In the genomic region with DNA sequence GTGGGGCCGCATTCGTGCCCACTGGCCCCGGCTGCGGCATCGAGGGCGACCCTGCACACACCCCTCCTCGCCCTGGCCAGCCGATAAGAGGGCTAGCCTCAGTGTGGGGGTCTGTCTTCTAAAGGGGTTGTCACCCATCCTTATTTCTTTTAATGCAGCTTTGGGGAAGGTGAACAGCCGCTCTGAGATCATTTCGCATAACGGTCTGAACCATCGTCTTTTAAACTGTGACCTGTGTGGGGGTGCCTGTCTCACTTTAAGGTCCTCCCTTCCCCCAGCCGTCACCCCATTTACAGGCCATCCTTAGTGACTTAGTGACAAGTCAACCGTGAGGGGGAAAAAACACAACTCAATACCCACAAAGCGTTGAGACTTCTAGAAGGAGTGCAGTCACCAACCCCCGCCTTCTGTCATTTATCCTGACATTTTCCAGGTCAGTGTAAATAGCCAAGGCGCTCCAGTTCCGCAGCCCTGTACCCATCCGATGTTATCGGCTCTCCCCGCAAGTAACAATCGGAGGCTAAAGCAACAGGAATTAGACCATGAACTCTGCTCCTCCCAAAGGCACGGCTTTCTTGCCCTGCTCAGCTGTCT, we compare ENCODE assay signal across 8 cellular contexts. TPM values are rescaled to one million over a fixed set of nuclear protein-coding genes. Genes with fewer than 3 reads are reported as not detected.
DNase-seq lines count a peak whose midpoint lies in the region; ATAC-seq, FAIRE-seq and TF ChIP-seq lines count a peak whose summit lies in the region.

No MANE protein-coding gene starts in this region.

- TF ChIP-seq POLR2A in heart left ventricle (IDR thresholded peaks at IDR 0.05), result no peak
- no peak for TF ChIP-seq POLR2A in ovary (IDR thresholded peaks at IDR 0.05)

- peaks cover 4% of the 10 kb centered on the region for H3K4me1 Mint-ChIP-seq in activated T-helper 17 cell treated with anti-CD3 and anti-CD28 coated beads, Interleukin-2, amount 50 U/mL, for 72 hours

- no peaks in the 10 kb centered on the region for H3K36me3 Mint-ChIP-seq in activated T-helper 17 cell treated with anti-CD3 and anti-CD28 coated beads, Interleukin-2, amount 50 U/mL, for 72 hours (ENCODE audit: low read depth)

- DNase-seq in Caki2 (ENCODE audit: low read depth), result peak; percentile 59
- DNase-seq in heart left ventricle, result peak in 4 of 5 donors; percentile 29 to 41 (median 34)
- peak in 4 of 5 donors; percentile 44 to 52 (median 48) for DNase-seq in ovary
- DNase-seq in D721Med (ENCODE audit: insufficient read length, low spot score), result no peak
- no peak for DNase-seq in foreskin melanocyte

- TF ChIP-seq CTCF in heart left ventricle (IDR thresholded peaks at IDR 0.05), result no peak
- no peak for TF ChIP-seq CTCF in ovary (IDR thresholded peaks at IDR 0.05)
- TF ChIP-seq CTCF in D721Med (IDR thresholded peaks at IDR 0.05; ENCODE audit: insufficient read depth, missing control alignments), result no peak

- TF ChIP-seq EP300 in ovary (IDR thresholded peaks at IDR 0.05), result no peak

- WGBS in heart left ventricle, 4 donors, result 1 to 4% (median 2%) methylated on average over 15 to 23 of the region's 23 CpGs
- 1% methylated on average over 23 of the region's 23 CpGs for WGBS in ovary, 3 donors

- H3K4me1 ChIP-seq in heart left ventricle (peaks cover 0 to 27% (median 14%) of the 10 kb centered on the region in 12 donors), ovary (ENCODE audit: insufficient read depth) (peaks cover 2% of the 10 kb centered on the region)

- H3K27ac Mint-ChIP-seq in activated T-helper 17 cell treated with anti-CD3 and anti-CD28 coated beads, Interleukin-2, amount 50 U/mL, for 72 hours, result no peak overlapping the region

- no peaks in the 10 kb centered on the region for H3K9me3 Mint-ChIP-seq in activated T-helper 17 cell treated with anti-CD3 and anti-CD28 coated beads, Interleukin-2, amount 50 U/mL, for 72 hours

- intact Hi-C loops in heart left ventricle (cut with DNase I), result loop anchor here in 4 of 10 donors (2.0 to 5.0 kb wide), 6 partner anchors 36 to 264 kb away; a partner anchor contains a TSS
- intact Hi-C loops in ovary (cut with DNase I), result no loop called here

- FAIRE-seq in D721Med (lab: Jason Lieb, UNC), result no peak

- no peaks in the 10 kb centered on the region for H3K36me3 ChIP-seq in heart left ventricle
- H3K36me3 ChIP-seq in ovary, result no peaks in the 10 kb centered on the region

- peak; percentile 4 for ATAC-seq in GM19397 (IDR thresholded peaks at IDR 0.05; ENCODE audit: unreplicated experiment)
- ATAC-seq in HG03565 (IDR thresholded peaks at IDR 0.05; ENCODE audit: unreplicated experiment), result peak; percentile 9
- ATAC-seq in activated T-helper 17 cell treated with anti-CD3 and anti-CD28 coated beads, Interleukin-2, amount 50 U/mL, for 72 hours (replicated peaks), result no peak
- ATAC-seq in heart left ventricle, result peak; percentile 13 to 45 (median 38)

- in situ Hi-C loops in Caki2 (cut with HindIII; ENCODE audit: low pct_unique_long_range_greater_than_20kb, low sequenced_read_pairs), result no loop called here

- peaks cover 44% of the 10 kb centered on the region for H3K27me3 Mint-ChIP-seq in activated T-helper 17 cell treated with anti-CD3 and anti-CD28 coated beads, Interleukin-2, amount 50 U/mL, for 72 hours

- peak overlapping the region; percentile 73 for H3K4me3 Mint-ChIP-seq in activated T-helper 17 cell treated with anti-CD3 and anti-CD28 coated beads, Interleukin-2, amount 50 U/mL, for 72 hours

- H3K4me3 ChIP-seq in heart left ventricle (peak overlapping the region; percentile 49 to 98 (median 87)), ovary (peak overlapping the region; percentile 95)

- H3K9me3 ChIP-seq in heart left ventricle (no peaks in the 10 kb centered on the region), ovary (no peaks in the 10 kb centered on the region)

- H3K27ac ChIP-seq in heart left ventricle (peak overlapping the region; percentile 88 to 98 (median 94)), ovary (peak overlapping the region; percentile 98 to 99)

- H3K27me3 ChIP-seq in heart left ventricle (peaks cover 0 to 8% (median 0%) of the 10 kb centered on the region in 9 donors), ovary (no peaks in the 10 kb centered on the region)

RNA-seq across cellular contexts. Expression of a gene that starts 0.5 kb away (rescaled TPM):
- 8.3 and 27.7 TPM in 2 replicates for total RNA-seq in Caki2 (2014; rRNA removed; shearing (Covaris generic); ENCODE audit: low replicate concordance)
- under 1 TPM in 1 of 2 donors, not detected in 1; 0.58 TPM for total RNA-seq in activated T-helper 17 cell treated with anti-CD3 and anti-CD28 coated beads, Interleukin-2, amount 50 U/mL, for 72 hours
- total RNA-seq in heart left ventricle (10 to 100 TPM; 32.1 to 58.9 (median 44.0) TPM), ovary (10 to 100 TPM; 29.3 to 70.7 (median 57.2) TPM)
- polyA plus RNA-seq in heart left ventricle (10 to 100 TPM in 1 of 2 donors, 1 to 10 TPM in 1; 8.2 to 16.7 TPM), ovary (10 to 100 TPM; 13.9 to 18.7 TPM)

Comparison
In these comparisons a context has a peak if more than half of its experiments do, and no peak if none do; other contexts are left out.
1. DNase-seq: peak in Caki2 (single experiment), heart left ventricle (4 of 5) and ovary (4 of 5); none in D721Med (single experiment) and foreskin melanocyte (single experiment).